ENCODE assay signal across 8 cellular contexts in the genomic region with DNA sequence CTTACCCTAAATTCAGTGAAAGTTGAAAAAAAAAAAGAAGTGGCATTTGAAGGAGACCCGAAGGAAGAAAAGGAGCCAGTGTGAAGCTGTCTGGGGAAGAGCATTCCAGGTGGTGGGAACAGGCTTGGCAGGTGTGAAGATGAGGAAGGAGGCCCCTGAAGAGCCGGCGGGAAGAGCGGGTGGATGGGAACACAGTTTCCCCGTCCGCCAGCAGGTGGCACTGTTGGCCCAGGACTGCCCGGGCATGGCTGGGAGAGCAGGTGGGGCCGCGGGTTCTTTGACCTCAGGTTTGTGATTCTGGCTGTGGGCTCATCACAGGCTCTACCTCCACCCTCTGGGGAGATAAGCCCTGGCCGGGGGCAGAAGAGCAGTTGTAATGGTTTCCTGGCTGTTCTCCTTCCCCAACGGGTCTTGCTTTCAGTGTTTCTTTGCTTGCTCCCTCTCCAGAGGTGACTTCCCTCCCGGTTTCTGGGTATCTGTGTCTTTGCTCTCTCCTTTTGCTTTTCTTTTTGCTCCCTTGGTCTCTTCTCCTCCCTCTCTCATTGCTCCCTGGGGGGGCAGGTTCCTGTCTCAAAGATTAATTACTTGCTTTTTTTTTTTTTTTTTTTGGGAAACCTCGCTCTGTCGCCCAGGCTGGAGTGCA. TPM values are rescaled to one million over a fixed set of nuclear protein-coding genes. Genes with fewer than 3 reads are reported as not detected.
DNase-seq lines count a peak whose midpoint lies in the region; ATAC-seq and TF ChIP-seq lines count a peak whose summit lies in the region.

No MANE protein-coding gene starts in this region.

- H3K9me3 ChIP-seq in trophoblast cell (ENCODE audit: insufficient read depth, low read depth, low read length) (peaks cover 3% of the 10 kb centered on the region), upper lobe of right lung (no peaks in the 10 kb centered on the region)

- H3K4me2 ChIP-seq in trophoblast cell (ENCODE audit: low read length), result no peak overlapping the region

- H3K79me1 ChIP-seq in trophoblast cell (ENCODE audit: low read length), result no peaks in the 10 kb centered on the region

- no peaks in the 10 kb centered on the region for H3K79me2 ChIP-seq in trophoblast cell (ENCODE audit: control insufficient read depth, insufficient read depth, low read length, poor library complexity)

- no peak overlapping the region for H2AK5ac ChIP-seq in trophoblast cell (ENCODE audit: low read length)

- H2BK12ac ChIP-seq in trophoblast cell (ENCODE audit: low read length), result no peak overlapping the region

- H3K14ac ChIP-seq in trophoblast cell (ENCODE audit: low read length), result no peak overlapping the region

- intact Hi-C loops in Right ventricle myocardium inferior (cut with DNase I) (loop anchor here (1.0 kb wide), 1 partner anchor 185 kb away; no protein-coding TSS in a partner anchor), upper lobe of right lung (cut with DNase I) (loop anchor here (10.0 kb wide), 1 partner anchor 186 kb away; no protein-coding TSS in a partner anchor)

- in situ Hi-C loops in KBM-7 (cut with MboI; ENCODE audit: low pct_unique_long_range_greater_than_20kb, low sequenced_read_pairs), result no loop called here

- H2AFZ ChIP-seq in trophoblast cell (ENCODE audit: insufficient read depth, low read length, poor library complexity), result peak overlapping the region; percentile 54

- H3K36me3 ChIP-seq in trophoblast cell (ENCODE audit: control insufficient read depth in 1 of 2, insufficient read depth in 2 of 2, low read length in 2 of 2), result no peaks in the 10 kb centered on the region
- H3K36me3 ChIP-seq in upper lobe of right lung, result no peaks in the 10 kb centered on the region

- peak; percentile 2 for DNase-seq in GF-D8 (lab: John Stamatoyannopoulos, UW)
- peak; percentile 90 for DNase-seq in KBM-7
- DNase-seq in activated naive CD4-positive, alpha-beta T cell treated with anti-CD3 and anti-CD28 coated beads, Interleukin-2, amount 10 ng/mL, durations not matched to agents 7 days and 5 days, result peak; percentile 84
- DNase-seq in Right ventricle myocardium inferior (ENCODE audit: missing footprints), result peak; percentile 87
- peak; percentile 67 to 88 for DNase-seq in trophoblast cell
- DNase-seq in upper lobe of right lung, result peak; percentile 86

- H3K23ac ChIP-seq in trophoblast cell (ENCODE audit: low read length), result no peak overlapping the region

- WGBS in trophoblast cell (ENCODE audit: extremely low coverage, insufficient coverage, insufficient read length), result no CpG with 5 or more reads among the region's 14 CpGs

- no peak overlapping the region for H3K4me3 Mint-ChIP-seq in activated naive CD4-positive, alpha-beta T cell treated with anti-CD3 and anti-CD28 coated beads, Interleukin-2, amount 10 ng/mL, durations not matched to agents 7 days and 5 days

- no peak overlapping the region for H3K4ac ChIP-seq in trophoblast cell (ENCODE audit: low read depth, low read length)

- no peak overlapping the region for H4K8ac ChIP-seq in trophoblast cell (ENCODE audit: low read depth, low read length)

- H4K12ac ChIP-seq in trophoblast cell (ENCODE audit: low read depth, low read length), result no peak overlapping the region

- CTCF ChIA-PET in activated naive CD4-positive, alpha-beta T cell treated with anti-CD3 and anti-CD28 coated beads, Interleukin-2, amount 10 ng/mL, durations not matched to agents 7 days and 5 days (lab: Charles Lee), result interaction anchor here (0.5 to 3.4 kb wide), 5 partner anchors 10 to 1851 kb away, joined by 3 to 16 read pairs (median 3); no protein-coding TSS in a partner anchor

- H3K18ac ChIP-seq in trophoblast cell (ENCODE audit: low read length), result no peak overlapping the region

- H2BK120ac ChIP-seq in trophoblast cell (ENCODE audit: insufficient read depth, low read length, poor library complexity), result no peak overlapping the region

- peaks cover 42% of the 10 kb centered on the region for H3K4me1 Mint-ChIP-seq in activated naive CD4-positive, alpha-beta T cell treated with anti-CD3 and anti-CD28 coated beads, Interleukin-2, amount 10 ng/mL, durations not matched to agents 7 days and 5 days

- peaks cover 11% of the 10 kb centered on the region for H3K36me3 Mint-ChIP-seq in activated naive CD4-positive, alpha-beta T cell treated with anti-CD3 and anti-CD28 coated beads, Interleukin-2, amount 10 ng/mL, durations not matched to agents 7 days and 5 days

- H3K27me3 Mint-ChIP-seq in activated naive CD4-positive, alpha-beta T cell treated with anti-CD3 and anti-CD28 coated beads, Interleukin-2, amount 10 ng/mL, durations not matched to agents 7 days and 5 days, result peaks cover 42% of the 10 kb centered on the region

- TF ChIP-seq CTCF in upper lobe of right lung (IDR thresholded peaks at IDR 0.05), result peak; percentile 93

- no peak overlapping the region for H3K27ac Mint-ChIP-seq in activated naive CD4-positive, alpha-beta T cell treated with anti-CD3 and anti-CD28 coated beads, Interleukin-2, amount 10 ng/mL, durations not matched to agents 7 days and 5 days

- H3K4me1 ChIP-seq in trophoblast cell (ENCODE audit: control insufficient read depth in 1 of 2, insufficient read depth in 2 of 2, low read length in 2 of 2) (no peaks in the 10 kb centered on the region), upper lobe of right lung (no peaks in the 10 kb centered on the region)

- H3K4me3 ChIP-seq in trophoblast cell (ENCODE audit: low read depth, low read length) (no peak overlapping the region), upper lobe of right lung (no peak overlapping the region)

- H3K9ac ChIP-seq in trophoblast cell (ENCODE audit: low read length), result no peak overlapping the region

- no peaks in the 10 kb centered on the region for H3K9me3 Mint-ChIP-seq in activated naive CD4-positive, alpha-beta T cell treated with anti-CD3 and anti-CD28 coated beads, Interleukin-2, amount 10 ng/mL, durations not matched to agents 7 days and 5 days

- H4K91ac ChIP-seq in trophoblast cell (ENCODE audit: low read depth, low read length), result no peak overlapping the region

- H3K27ac ChIP-seq in trophoblast cell (ENCODE audit: low read depth, low read length), result no peak overlapping the region
- H3K27ac ChIP-seq in upper lobe of right lung, result no peak overlapping the region

- H2BK5ac ChIP-seq in trophoblast cell (ENCODE audit: low read depth, low read length, poor library complexity), result no peak overlapping the region

- peak; percentile 97 for ATAC-seq in SK-N-SH treated with all-trans-retinoic acid at 6 μM for 48 hours
- ATAC-seq in Right ventricle myocardium inferior, result peak; percentile 68
- peak; percentile 95 for ATAC-seq in upper lobe of right lung
- ATAC-seq in GM21526 (IDR thresholded peaks at IDR 0.05; ENCODE audit: low FRiP score, unreplicated experiment), result no peak

- no peaks in the 10 kb centered on the region for H3K27me3 ChIP-seq in trophoblast cell (ENCODE audit: insufficient read depth, low read length)
- H3K27me3 ChIP-seq in upper lobe of right lung, result peaks cover 9% of the 10 kb centered on the region

TF ChIP-seq in SK-N-SH treated with all-trans-retinoic acid at 6 μM for 48 hours, 23 proteins besides CTCF, POLR2A, EP300 and RAD21 (continues in another document):
- TF ChIP-seq GLIS3 (CRISPR knock-in tag; IDR thresholded peaks at IDR 0.05) (no peak), CSDC2 (CRISPR knock-in tag; IDR thresholded peaks at IDR 0.05) (no peak), ISL1 (CRISPR knock-in tag; IDR thresholded peaks at IDR 0.05) (no peak), RARB (CRISPR knock-in tag; IDR thresholded peaks at IDR 0.05) (no peak), ZFP3 (CRISPR knock-in tag; IDR thresholded peaks at IDR 0.05) (no peak), ZC3H10 (CRISPR knock-in tag; IDR thresholded peaks at IDR 0.05) (no peak)
- TF ChIP-seq, protein P1, sequence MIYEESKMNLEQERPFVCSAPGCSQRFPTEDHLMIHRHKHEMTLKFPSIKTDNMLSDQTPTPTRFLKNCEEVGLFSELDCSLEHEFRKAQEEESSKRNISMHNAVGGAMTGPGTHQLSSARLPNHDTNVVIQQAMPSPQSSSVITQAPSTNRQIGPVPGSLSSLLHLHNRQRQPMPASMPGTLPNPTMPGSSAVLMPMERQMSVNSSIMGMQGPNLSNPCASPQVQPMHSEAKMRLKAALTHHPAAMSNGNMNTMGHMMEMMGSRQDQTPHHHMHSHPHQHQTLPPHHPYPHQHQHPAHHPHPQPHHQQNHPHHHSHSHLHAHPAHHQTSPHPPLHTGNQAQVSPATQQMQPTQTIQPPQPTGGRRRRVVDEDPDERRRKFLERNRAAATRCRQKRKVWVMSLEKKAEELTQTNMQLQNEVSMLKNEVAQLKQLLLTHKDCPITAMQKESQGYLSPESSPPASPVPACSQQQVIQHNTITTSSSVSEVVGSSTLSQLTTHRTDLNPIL (CRISPR knock-in tag; IDR thresholded peaks at IDR 0.05; ENCODE audit: low read depth), result no peak
- TF ChIP-seq, protein P2, sequence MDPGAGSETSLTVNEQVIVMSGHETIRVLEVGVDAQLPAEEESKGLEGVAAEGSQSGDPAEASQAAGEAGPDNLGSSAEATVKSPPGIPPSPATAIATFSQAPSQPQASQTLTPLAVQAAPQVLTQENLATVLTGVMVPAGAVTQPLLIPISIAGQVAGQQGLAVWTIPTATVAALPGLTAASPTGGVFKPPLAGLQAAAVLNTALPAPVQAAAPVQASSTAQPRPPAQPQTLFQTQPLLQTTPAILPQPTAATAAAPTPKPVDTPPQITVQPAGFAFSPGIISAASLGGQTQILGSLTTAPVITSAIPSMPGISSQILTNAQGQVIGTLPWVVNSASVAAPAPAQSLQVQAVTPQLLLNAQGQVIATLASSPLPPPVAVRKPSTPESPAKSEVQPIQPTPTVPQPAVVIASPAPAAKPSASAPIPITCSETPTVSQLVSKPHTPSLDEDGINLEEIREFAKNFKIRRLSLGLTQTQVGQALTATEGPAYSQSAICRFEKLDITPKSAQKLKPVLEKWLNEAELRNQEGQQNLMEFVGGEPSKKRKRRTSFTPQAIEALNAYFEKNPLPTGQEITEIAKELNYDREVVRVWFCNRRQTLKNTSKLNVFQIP (CRISPR knock-in tag; IDR thresholded peaks at IDR 0.05; ENCODE audit: borderline replicate concordance, low read depth), result no peak
- TF ChIP-seq, protein P3, sequence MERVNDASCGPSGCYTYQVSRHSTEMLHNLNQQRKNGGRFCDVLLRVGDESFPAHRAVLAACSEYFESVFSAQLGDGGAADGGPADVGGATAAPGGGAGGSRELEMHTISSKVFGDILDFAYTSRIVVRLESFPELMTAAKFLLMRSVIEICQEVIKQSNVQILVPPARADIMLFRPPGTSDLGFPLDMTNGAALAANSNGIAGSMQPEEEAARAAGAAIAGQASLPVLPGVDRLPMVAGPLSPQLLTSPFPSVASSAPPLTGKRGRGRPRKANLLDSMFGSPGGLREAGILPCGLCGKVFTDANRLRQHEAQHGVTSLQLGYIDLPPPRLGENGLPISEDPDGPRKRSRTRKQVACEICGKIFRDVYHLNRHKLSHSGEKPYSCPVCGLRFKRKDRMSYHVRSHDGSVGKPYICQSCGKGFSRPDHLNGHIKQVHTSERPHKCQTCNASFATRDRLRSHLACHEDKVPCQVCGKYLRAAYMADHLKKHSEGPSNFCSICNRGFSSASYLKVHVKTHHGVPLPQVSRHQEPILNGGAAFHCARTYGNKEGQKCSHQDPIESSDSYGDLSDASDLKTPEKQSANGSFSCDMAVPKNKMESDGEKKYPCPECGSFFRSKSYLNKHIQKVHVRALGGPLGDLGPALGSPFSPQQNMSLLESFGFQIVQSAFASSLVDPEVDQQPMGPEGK (CRISPR knock-in tag; IDR thresholded peaks at IDR 0.05; ENCODE audit: borderline replicate concordance), result no peak

RNA-seq across cellular contexts. Expression of gene RAP1GAP2, which starts 32.3 kb away (rescaled TPM):
- total RNA-seq in Right ventricle myocardium inferior (57.2 TPM), upper lobe of right lung (16.1 TPM)
- polyA plus RNA-seq in trophoblast cell (2013), result 9.9 and 11.1 TPM in 2 replicates

Comparison
In these comparisons a context has a peak if more than half of its experiments do, and no peak if none do; other contexts are left out.
1. DNase-seq: peak in every context shown above with its lines; median percentile 90 in KBM-7; 87 in Right ventricle myocardium inferior; 86 in upper lobe of right lung; 84 in activated naive CD4-positive, alpha-beta T cell treated with anti-CD3 and anti-CD28 coated beads, Interleukin-2, amount 10 ng/mL, durations not matched to agents 7 days and 5 days; 78 in trophoblast cell; 2 in GF-D8.